In genomic region chr2:111904726-111905476, GRCh38 we compare ENCODE assay signal across 21 cellular contexts. TPM values are rescaled to one million over a fixed set of nuclear protein-coding genes. Genes with fewer than 3 reads are reported as not detected.
DNase-seq lines count a peak whose midpoint lies in the region; ATAC-seq and TF ChIP-seq lines count a peak whose summit lies in the region.
"Had no signal": no experiment of that assay in that cellular context is flagged by ENCODE, and none has a peak within 500 bp of the region (broad histone marks: within the 10 kb centered on the region; RNA-seq: fewer than 3 reads in every experiment).

No MANE protein-coding gene starts in this region.

- H3K27ac ChIP-seq in ascending aorta: peak overlapping the region; percentile 80 to 83
- H3K27ac ChIP-seq in cardiac muscle cell: peak overlapping the region; percentile 62
- H3K27ac ChIP-seq in muscle layer of duodenum (ENCODE audit: low read length): peak overlapping the region; percentile 30

- H3K9me3 ChIP-seq in ascending aorta (no peaks in the 10 kb centered on the region), cardiac muscle cell (ENCODE audit: low read depth) (no peaks in the 10 kb centered on the region), muscle layer of duodenum (ENCODE audit: control insufficient read depth in 1 of 2, low read length in 2 of 2) (no peaks in the 10 kb centered on the region)

- TF ChIP-seq CTCF in ascending aorta (IDR thresholded peaks at IDR 0.05) (no peak), cardiac muscle cell (IDR thresholded peaks at IDR 0.05; ENCODE audit: low read depth, low read length) (no peak), type B pancreatic cell (conservative IDR thresholded peaks at IDR 0.05) (no peak)

- peaks cover 14% of the 10 kb centered on the region for H3K36me3 Mint-ChIP-seq in type B pancreatic cell
- H3K36me3 Mint-ChIP-seq: natural killer cell; stimulated activated effector memory CD8-positive, alpha-beta T cell treated with anti-CD3 and anti-CD28 coated beads, Interleukin-12 subunit alpha, Interleukin-12 subunit beta, amount 100 ng/mL, for 72 hours had no signal

- H3K9me3 Mint-ChIP-seq in type B pancreatic cell: no peaks in the 10 kb centered on the region
- H3K9me3 Mint-ChIP-seq: HFFc6; natural killer cell; stimulated activated effector memory CD8-positive, alpha-beta T cell treated with anti-CD3 and anti-CD28 coated beads, Interleukin-12 subunit alpha, Interleukin-12 subunit beta, amount 100 ng/mL, for 72 hours had no signal

- no peak overlapping the region for H3K27ac Mint-ChIP-seq in type B pancreatic cell
- H3K27ac Mint-ChIP-seq: B cell; HFFc6; natural killer cell; stimulated activated effector memory CD8-positive, alpha-beta T cell treated with anti-CD3 and anti-CD28 coated beads, Interleukin-12 subunit alpha, Interleukin-12 subunit beta, amount 100 ng/mL, for 72 hours had no signal

- H3K27me3 ChIP-seq in ascending aorta (no peaks in the 10 kb centered on the region), cardiac muscle cell (peaks cover 6% of the 10 kb centered on the region), muscle layer of duodenum (ENCODE audit: low read depth, low read length) (no peaks in the 10 kb centered on the region)

- H3K4me1 ChIP-seq in ascending aorta (peaks cover 0 to 41% of the 10 kb centered on the region in 2 donors), cardiac muscle cell (ENCODE audit: low read depth) (peaks cover 33% of the 10 kb centered on the region), muscle layer of duodenum (ENCODE audit: control insufficient read depth in 1 of 2, insufficient read depth in 2 of 2, low read length in 2 of 2) (peaks cover 12 to 16% of the 10 kb centered on the region in 2 donors)

- H3K4me3 Mint-ChIP-seq in type B pancreatic cell: peak overlapping the region; percentile 39
- H3K4me3 Mint-ChIP-seq: B cell; HFFc6; natural killer cell; stimulated activated effector memory CD8-positive, alpha-beta T cell treated with anti-CD3 and anti-CD28 coated beads, Interleukin-12 subunit alpha, Interleukin-12 subunit beta, amount 100 ng/mL, for 72 hours had no signal

- H3K27me3 Mint-ChIP-seq in type B pancreatic cell: no peaks in the 10 kb centered on the region
- H3K27me3 Mint-ChIP-seq: progenitor cell of endocrine pancreas had no signal

- DNase-seq in ascending aorta (ENCODE audit: low spot score in 2 of 2) (peak in 1 of 2 donors; percentile 22), cardiac muscle cell (ENCODE audit: low read depth in 1 of 2, low spot score in 1 of 2) (no peak), type B pancreatic cell (ENCODE audit: extremely low spot score, unreplicated experiment) (no peak)
- DNase-seq: activated CD4-positive, alpha-beta T cell treated with anti-CD3 and anti-CD28 coated beads for 1 hour; activated gamma-delta T cell treated with Interleukin-2 at 50 U/mL for 16 hours; amygdala; DMS 273 treated with DMSO at 0.1 percent for 48 hours; foreskin melanocyte; GF-D8; HFFc6; natural killer cell; NCI-H524; stimulated activated CD4-positive, alpha-beta T cell treated with anti-CD3 and anti-CD28 coated beads, Interleukin-12 subunit alpha, Interleukin-12 subunit beta, amount 100 ng/mL, for 4 hours had no signal

- ATAC-seq in HG02973 (IDR thresholded peaks at IDR 0.05; ENCODE audit: unreplicated experiment) (no peak), HG03457 (IDR thresholded peaks at IDR 0.05; ENCODE audit: unreplicated experiment) (no peak), GM21360 (IDR thresholded peaks at IDR 0.05; ENCODE audit: unreplicated experiment) (no peak)
- ATAC-seq: natural killer cell; stimulated activated effector memory CD8-positive, alpha-beta T cell treated with anti-CD3 and anti-CD28 coated beads, Interleukin-12 subunit alpha, Interleukin-12 subunit beta, amount 100 ng/mL, for 72 hours had no signal

- H3K4me3 ChIP-seq in ascending aorta (no peak overlapping the region), cardiac muscle cell (no peak overlapping the region), muscle layer of duodenum (ENCODE audit: low read depth in 1 of 2, low read length in 2 of 2) (no peak overlapping the region)
- H3K4me3 ChIP-seq: lung had no signal

- peaks cover 61% of the 10 kb centered on the region for H3K4me1 Mint-ChIP-seq in type B pancreatic cell (ENCODE audit: unreplicated experiment)

- intact Hi-C loops in ascending aorta (cut with DNase I): no loop called here

- no peaks in the 10 kb centered on the region for H3K36me3 ChIP-seq in ascending aorta
- no peaks in the 10 kb centered on the region for H3K36me3 ChIP-seq in cardiac muscle cell
- H3K36me3 ChIP-seq in muscle layer of duodenum (ENCODE audit: control insufficient read depth in 1 of 2, insufficient read depth in 2 of 2, low read length in 2 of 2): no peaks in the 10 kb centered on the region

RNA-seq across cellular contexts. Expression of gene MERTK, which starts 6.5 kb away (rescaled TPM):
- total RNA-seq in ascending aorta (11.1 TPM), cardiac muscle cell (3.8 and 8.7 TPM in 2 replicates), type B pancreatic cell (ENCODE audit: low replicate concordance) (25.7 and 48.4 TPM in 2 replicates)
- 4.5 and 4.9 TPM in 2 replicates for polyA plus RNA-seq in cardiac muscle cell
- total RNA-seq: HFFc6 had no signal

RNA-seq across cellular contexts. Expression of gene ANAPC1, which starts 20.9 kb away (rescaled TPM):
- 36.6 TPM for total RNA-seq in ascending aorta
- total RNA-seq in cardiac muscle cell: 48.0 and 59.3 TPM in 2 replicates
- 12.6 and 13.6 TPM in 2 replicates for polyA plus RNA-seq in cardiac muscle cell
- total RNA-seq in type B pancreatic cell (ENCODE audit: low replicate concordance): 50.3 and 52.9 TPM in 2 replicates

Comparison
In these comparisons a context has a peak if more than half of its experiments do, and no peak if none do; other contexts are left out.
1. H3K27ac ChIP-seq: peak in every context shown above with its lines; median percentile 82 in ascending aorta; 62 in cardiac muscle cell; 30 in muscle layer of duodenum.